In the genomic region with DNA sequence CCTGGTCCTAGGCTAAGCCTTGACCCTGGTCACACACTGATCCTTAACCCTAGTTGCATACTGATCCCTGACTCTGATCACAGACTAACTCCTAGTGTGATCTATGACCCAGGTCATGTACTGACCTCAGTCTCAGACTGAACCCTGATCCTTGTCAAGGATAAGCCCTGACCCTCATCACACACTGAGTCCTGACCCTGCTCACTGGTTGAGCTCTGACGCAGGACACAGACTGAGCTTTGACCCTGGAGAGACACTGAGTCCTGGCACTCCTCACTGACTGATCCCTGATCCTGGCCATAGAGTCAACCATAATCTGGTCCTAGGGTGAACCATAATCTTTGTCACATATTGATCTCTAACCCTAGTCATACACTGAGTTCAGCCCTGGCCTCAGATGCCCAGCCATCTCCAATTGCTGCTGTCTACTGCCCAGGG, we compare ENCODE assay signal across 1 cellular context.
TF ChIP-seq lines count a peak whose summit lies in the region.

No MANE protein-coding gene starts in this region.

TF ChIP-seq in endothelial cell of umbilical vein, 7 proteins besides CTCF, POLR2A, EP300 and RAD21:
- TF ChIP-seq EZH2 (IDR thresholded peaks at IDR 0.05; ENCODE audit: borderline replicate concordance, low read depth, low read length, severe bottlenecking) (peak; percentile 1), POLR2AphosphoS5 (IDR thresholded peaks at IDR 0.05; ENCODE audit: insufficient read depth, low read depth, low read length) (no peak), JUN (IDR thresholded peaks at IDR 0.05; ENCODE audit: borderline replicate concordance, insufficient read depth, insufficient read length, low read depth) (no peak)
- TF ChIP-seq, protein P1, sequence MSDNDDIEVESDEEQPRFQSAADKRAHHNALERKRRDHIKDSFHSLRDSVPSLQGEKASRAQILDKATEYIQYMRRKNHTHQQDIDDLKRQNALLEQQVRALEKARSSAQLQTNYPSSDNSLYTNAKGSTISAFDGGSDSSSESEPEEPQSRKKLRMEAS (IDR thresholded peaks at IDR 0.05; ENCODE audit: insufficient read depth, insufficient read length) = no peak
